Comparison of ENCODE assay signal across 8 cellular contexts in genomic region chr2:37156857-37157714, GRCh38. TPM values are rescaled to one million over a fixed set of nuclear protein-coding genes. Genes with fewer than 3 reads are reported as not detected.
DNase-seq lines count a peak whose midpoint lies in the region; ATAC-seq and TF ChIP-seq lines count a peak whose summit lies in the region.

Gene EIF2AK2, minus strand, starts transcription at chr2:37156980. Its CDS starts 9,174 bp downstream, at chr2:37147806.

- peak within 1 kb of the TSS; percentile 56; the same call in 1 of the 2 replicates for H4K91ac ChIP-seq in IMR-90 (ENCODE audit: insufficient read depth, low read depth, low read length)

- no peaks in the 10 kb centered on the region for H3K9me2 ChIP-seq in OCI-LY7 (ENCODE audit: insufficient read depth, low read length)

- H3K4me3 ChIP-seq in IMR-90 (ENCODE audit: insufficient read depth, low read depth, low read length) (peak within 1 kb of the TSS; percentile 83), OCI-LY7 (ENCODE audit: low read depth, low read length, poor library complexity, severe bottlenecking) (peak within 1 kb of the TSS; percentile 72), mucosa of descending colon (peak within 1 kb of the TSS; percentile 95)

- H2BK120ac ChIP-seq in IMR-90 (ENCODE audit: low read depth, low read length): no peak within 1 kb of the TSS

- peak; percentile 84 for DNase-seq in DMS 273 treated with DMSO at 0.1 percent for 48 hours (lab: John Stamatoyannopoulos, UW)
- peak; percentile 76 for DNase-seq in IMR-90
- DNase-seq in OCI-LY7 (ENCODE audit: low spot score): peak; percentile 58
- DNase-seq in activated T-cell treated with anti-CD3 and anti-CD28 coated beads for 24 hours (ENCODE audit: low read depth): peak; percentile 65
- peak; percentile 34 for DNase-seq in epithelial cell of prostate (ENCODE audit: low read depth, low spot score)
- DNase-seq in mucosa of descending colon: peak; percentile 86 to 91 (median 91)
- DNase-seq in stimulated activated CD8-positive, alpha-beta memory T cell treated with anti-CD3 and anti-CD28 coated beads, Interleukin-4, amount 100 ng/mL, for 1 hour (ENCODE audit: low read depth in 2 of 2, low spot score in 1 of 2): peak; percentile 50 to 80

- CTCF ChIA-PET in IMR-90 (lab: Yijun Ruan, JAX): interaction anchor here (0.6 kb wide), 1 partner anchor 38 kb away, joined by 3 read pairs; no protein-coding TSS in a partner anchor
- CTCF ChIA-PET in OCI-LY7 (lab: Charles Lee; ENCODE audit: unreplicated experiment): no interaction called here

- no peaks in the 10 kb centered on the region for H3K27me3 ChIP-seq in IMR-90 (ENCODE audit: control insufficient read depth, insufficient read depth, low read length)

- H3K14ac ChIP-seq in IMR-90 (replicated peaks; ENCODE audit: low read depth, low read length): peak within 1 kb of the TSS; percentile 70

- H3K9ac ChIP-seq in IMR-90 (ENCODE audit: low read depth, low read length): peak within 1 kb of the TSS; percentile 73

- H3K4me1 ChIP-seq in IMR-90 (ENCODE audit: control insufficient read depth, insufficient read depth, low read length) (peaks cover 5% of the 10 kb centered on the region; the same call in 1 of the 2 replicates), OCI-LY7 (ENCODE audit: insufficient read depth, low read length, poor library complexity, severe bottlenecking) (peaks cover 21% of the 10 kb centered on the region), mucosa of descending colon (ENCODE audit: low read depth) (peaks cover 7% of the 10 kb centered on the region)

- no TSS peak for BruUV-seq in IMR-90 (replicated peaks; lab: Mats Ljungman, UMichigan)
- BruUV-seq in OCI-LY7 (replicated peaks; lab: Mats Ljungman, UMichigan): no TSS peak

- H3K9me3 ChIP-seq in IMR-90 (ENCODE audit: control insufficient read depth, insufficient read depth, low read length) (no peaks in the 10 kb centered on the region), OCI-LY7 (ENCODE audit: low read length) (no peaks in the 10 kb centered on the region), mucosa of descending colon (no peaks in the 10 kb centered on the region)

- peak within 1 kb of the TSS; percentile 92 for H4K5ac ChIP-seq in IMR-90 (ENCODE audit: low read depth, low read length)

- H3K9me1 ChIP-seq in IMR-90 (ENCODE audit: insufficient read depth, low read length): no peaks in the 10 kb centered on the region

- peak within 1 kb of the TSS; percentile 2; the same call in 1 of the 2 replicates for H3K18ac ChIP-seq in IMR-90 (ENCODE audit: low read depth, low read length)

- peak within 1 kb of the TSS; percentile 60 for H3K23ac ChIP-seq in IMR-90 (ENCODE audit: low read depth, low read length)

- no peaks in the 10 kb centered on the region for H3K79me2 ChIP-seq in OCI-LY7 (ENCODE audit: insufficient read depth, low read depth, low read length)

- POLR2A ChIA-PET in IMR-90 (lab: Charles Lee; ENCODE audit: unreplicated experiment) (no interaction called here), OCI-LY7 (lab: Charles Lee) (interaction anchor here (0.6 to 0.7 kb wide), 2 partner anchors 167 to 1439 kb away, joined by 3 read pairs; no protein-coding TSS in a partner anchor)

- TF ChIP-seq POLR2A in IMR-90 (IDR thresholded peaks at IDR 0.05; ENCODE audit: low read depth, low read length): no peak

- in situ Hi-C loops in IMR-90 (cut with MboI; ENCODE audit: low sequenced_read_pairs): loop anchor here (25.0 kb wide), 1 partner anchor 730 kb away; no protein-coding TSS in a partner anchor

- no peaks in the 10 kb centered on the region for H4K20me1 ChIP-seq in IMR-90 (ENCODE audit: insufficient read depth, low read length)
- no peaks in the 10 kb centered on the region for H4K20me1 ChIP-seq in OCI-LY7 (ENCODE audit: insufficient read depth, low read length)

- H3K27ac ChIP-seq in IMR-90 (ENCODE audit: insufficient read depth, low read length) (peak within 1 kb of the TSS; percentile 69), OCI-LY7 (ENCODE audit: low read depth, low read length, poor library complexity, severe bottlenecking) (no peak within 1 kb of the TSS), epithelial cell of prostate (peak within 1 kb of the TSS; percentile 69)

- peak within 1 kb of the TSS; percentile 82 for H2AK9ac ChIP-seq in IMR-90 (replicated peaks; ENCODE audit: low read depth, low read length, poor library complexity)

- peak within 1 kb of the TSS; percentile 58 for H2BK5ac ChIP-seq in IMR-90 (ENCODE audit: low read depth, low read length, poor library complexity, severe bottlenecking)

- dilution Hi-C loops in IMR-90 (cut with HindIII; ENCODE audit: low sequenced_read_pairs, unreplicated experiment): no loop called here

- no peak within 1 kb of the TSS for H2BK15ac ChIP-seq in IMR-90 (ENCODE audit: low read depth, low read length)

- H3K56ac ChIP-seq in IMR-90 (ENCODE audit: extremely low read depth, insufficient read depth, low read length): peak within 1 kb of the TSS; percentile 40; the same call in 1 of the 2 replicates

- H2AK5ac ChIP-seq in IMR-90 (ENCODE audit: low read depth, low read length): peak within 1 kb of the TSS; percentile 42

- H3K79me1 ChIP-seq in IMR-90 (ENCODE audit: low read depth in 1 of 2, low read length in 2 of 2): peaks cover 13 to 32% of the 10 kb centered on the region in 2 experiments

- intact Hi-C loops in IMR-90 (cut with micrococcal nuclease): loop anchor here (5.0 kb wide), 1 partner anchor 55 kb away; no protein-coding TSS in a partner anchor
- intact Hi-C loops in OCI-LY7 (cut with micrococcal nuclease; ENCODE audit: unreplicated experiment): no loop called here
- intact Hi-C loops in mucosa of descending colon (cut with DNase I, micrococcal nuclease): no loop called here

- H4K8ac ChIP-seq in IMR-90 (ENCODE audit: low read depth in 2 of 2, low read length in 2 of 2): peak within 1 kb of the TSS; percentile 77 to 93

- TF ChIP-seq RAD21 in IMR-90 (IDR thresholded peaks at IDR 0.05; ENCODE audit: low read length): no peak

- H3K4me2 ChIP-seq in IMR-90 (ENCODE audit: low read depth, low read length): peak within 1 kb of the TSS; percentile 83
- peak within 1 kb of the TSS; percentile 79 for H3K4me2 ChIP-seq in OCI-LY7 (ENCODE audit: low read length)

- H2AFZ ChIP-seq in IMR-90 (replicated peaks; ENCODE audit: low read length, poor library complexity) (peak within 1 kb of the TSS; percentile 88), OCI-LY7 (ENCODE audit: low read length) (peak within 1 kb of the TSS; percentile 93)

- TF ChIP-seq CTCF in IMR-90 (conservative IDR thresholded peaks at IDR 0.05; ENCODE audit: low read depth, low read length) (no peak), OCI-LY7 (conservative IDR thresholded peaks at IDR 0.05; ENCODE audit: low read length) (no peak), mucosa of descending colon (IDR thresholded peaks at IDR 0.05) (no peak)

- H3K36me3 ChIP-seq in IMR-90 (ENCODE audit: control insufficient read depth, insufficient read depth, low read length) (no peaks in the 10 kb centered on the region), OCI-LY7 (ENCODE audit: insufficient read depth, low read length) (no peaks in the 10 kb centered on the region), mucosa of descending colon (ENCODE audit: low read depth) (no peaks in the 10 kb centered on the region)

- H3K4ac ChIP-seq in IMR-90 (ENCODE audit: low read depth, low read length): peak within 1 kb of the TSS; percentile 57

- H2BK20ac ChIP-seq in IMR-90 (ENCODE audit: low read depth, low read length): no peak within 1 kb of the TSS

- WGBS in IMR-90 (ENCODE audit: extremely low coverage in 2 of 2, insufficient read length in 1 of 2), 2 experiments: 12% methylated on average over 10 of the region's 55 CpGs; no CpG with 5 or more reads in 1 of the 2 experiments

- peak; percentile 88 for ATAC-seq in GM21528 (IDR thresholded peaks at IDR 0.05; ENCODE audit: low FRiP score, unreplicated experiment)
- peak; percentile 98 for ATAC-seq in IMR-90 (ENCODE audit: low read depth)
- peak; percentile 96 for ATAC-seq in mucosa of descending colon

TF ChIP-seq in IMR-90, 13 proteins besides CTCF, POLR2A, EP300 and RAD21 (continues in another document):
- TF ChIP-seq MAFK (IDR thresholded peaks at IDR 0.05; ENCODE audit: low read depth, low read length) (no peak), RFX5 (IDR thresholded peaks at IDR 0.05; ENCODE audit: low read depth, low read length) (no peak), RCOR1 (IDR thresholded peaks at IDR 0.05; ENCODE audit: insufficient replicate concordance, low read length) (no peak), MXI1 (IDR thresholded peaks at IDR 0.05; ENCODE audit: borderline replicate concordance, low read depth, low read length) (no peak; the same call in 1 of the 2 replicates), MAZ (IDR thresholded peaks at IDR 0.05; ENCODE audit: borderline replicate concordance, low read depth, low read length) (peak; percentile 31; the same call in 1 of the 2 replicates), NFE2L2 (IDR thresholded peaks at IDR 0.05; ENCODE audit: low read depth, low read length) (no peak), FOS (IDR thresholded peaks at IDR 0.05; ENCODE audit: low read depth, low read length) (no peak), SMC3 (IDR thresholded peaks at IDR 0.05; ENCODE audit: low read depth, low read length) (no peak)
- TF ChIP-seq, protein P1, sequence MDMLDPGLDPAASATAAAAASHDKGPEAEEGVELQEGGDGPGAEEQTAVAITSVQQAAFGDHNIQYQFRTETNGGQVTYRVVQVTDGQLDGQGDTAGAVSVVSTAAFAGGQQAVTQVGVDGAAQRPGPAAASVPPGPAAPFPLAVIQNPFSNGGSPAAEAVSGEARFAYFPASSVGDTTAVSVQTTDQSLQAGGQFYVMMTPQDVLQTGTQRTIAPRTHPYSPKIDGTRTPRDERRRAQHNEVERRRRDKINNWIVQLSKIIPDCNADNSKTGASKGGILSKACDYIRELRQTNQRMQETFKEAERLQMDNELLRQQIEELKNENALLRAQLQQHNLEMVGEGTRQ (IDR thresholded peaks at IDR 0.05; ENCODE audit: low read depth, low read length): peak; percentile 47; the same call in 1 of the 2 replicates
- TF ChIP-seq, protein P2, sequence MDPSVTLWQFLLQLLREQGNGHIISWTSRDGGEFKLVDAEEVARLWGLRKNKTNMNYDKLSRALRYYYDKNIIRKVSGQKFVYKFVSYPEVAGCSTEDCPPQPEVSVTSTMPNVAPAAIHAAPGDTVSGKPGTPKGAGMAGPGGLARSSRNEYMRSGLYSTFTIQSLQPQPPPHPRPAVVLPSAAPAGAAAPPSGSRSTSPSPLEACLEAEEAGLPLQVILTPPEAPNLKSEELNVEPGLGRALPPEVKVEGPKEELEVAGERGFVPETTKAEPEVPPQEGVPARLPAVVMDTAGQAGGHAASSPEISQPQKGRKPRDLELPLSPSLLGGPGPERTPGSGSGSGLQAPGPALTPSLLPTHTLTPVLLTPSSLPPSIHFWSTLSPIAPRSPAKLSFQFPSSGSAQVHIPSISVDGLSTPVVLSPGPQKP (IDR thresholded peaks at IDR 0.05; ENCODE audit: borderline replicate concordance, low read depth, low read length): no peak

RNA-seq across cellular contexts. Expression of gene EIF2AK2, which starts in this region (rescaled TPM):
- total RNA-seq in IMR-90 (2012; rRNA removed): 16.8 and 32.2 TPM in 2 replicates
- polyA plus RNA-seq in IMR-90 (2012; rRNA removed): 7.3 and 10.2 TPM in 2 replicates
- 3.1 and 3.5 TPM in 2 replicates for polyA plus RNA-seq in IMR-90 (2012; cell fraction: cytosol; rRNA removed)
- polyA plus RNA-seq in IMR-90 (2012; cell fraction: nucleus; rRNA removed; ENCODE audit: low replicate concordance): 2.0 and 9.7 TPM in 2 replicates
- total RNA-seq in OCI-LY7 (2014; rRNA removed; shearing (Covaris generic)): 3.2 and 3.6 TPM in 2 replicates
- 3.1 and 3.7 TPM in 2 replicates for total RNA-seq in OCI-LY7 (2022)
- 10 to 100 TPM; 27.5 to 48.8 (median 33.2) TPM for total RNA-seq in mucosa of descending colon

Comparison
In these comparisons a context has a peak if more than half of its experiments do, and no peak if none do; other contexts are left out.
1. DNase-seq: peak in every context shown above with its lines; median percentile 91 in mucosa of descending colon; 84 in DMS 273 treated with DMSO at 0.1 percent for 48 hours; 76 in IMR-90; 65 in activated T-cell treated with anti-CD3 and anti-CD28 coated beads for 24 hours; 65 in stimulated activated CD8-positive, alpha-beta memory T cell treated with anti-CD3 and anti-CD28 coated beads, Interleukin-4, amount 100 ng/mL, for 1 hour; 58 in OCI-LY7; 34 in epithelial cell of prostate.